ENCODE assay signal across 8 cellular contexts in the genomic region with DNA sequence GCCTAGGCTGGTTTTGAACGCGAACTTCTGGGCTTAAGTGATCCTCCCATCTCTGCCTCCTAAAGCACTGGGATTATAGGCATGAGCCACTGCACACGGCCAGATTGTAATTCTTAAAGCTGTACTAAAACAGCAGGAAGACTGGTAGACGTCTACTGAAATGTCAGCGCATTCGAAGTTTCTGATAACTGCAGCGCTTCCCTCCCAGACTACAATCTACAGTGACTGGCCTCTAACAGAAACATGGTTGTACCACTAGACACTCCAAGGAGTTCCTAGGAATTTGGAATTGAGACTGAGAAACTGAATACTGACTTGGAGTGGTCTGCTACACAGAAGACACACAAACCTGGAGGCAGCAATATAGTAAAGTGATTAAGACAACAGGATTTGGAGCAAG. TPM values are rescaled to one million over a fixed set of nuclear protein-coding genes. Genes with fewer than 3 reads are reported as not detected.
DNase-seq lines count a peak whose midpoint lies in the region; ATAC-seq and TF ChIP-seq lines count a peak whose summit lies in the region.

No MANE protein-coding gene starts in this region.

- H3K27me3 ChIP-seq in Caco-2 (replicated peaks; ENCODE audit: control insufficient read depth, insufficient read depth, low read length): no peaks in the 10 kb centered on the region
- no peaks in the 10 kb centered on the region for H3K27me3 ChIP-seq in endocrine pancreas (ENCODE audit: control insufficient read depth, insufficient read depth, low read length)

- H3K4me3 Mint-ChIP-seq in Caco-2 (ENCODE audit: unreplicated experiment) (peak overlapping the region; percentile 90), natural killer cell (peak overlapping the region; percentile 100)

- H3K9me3 ChIP-seq in Caco-2 (no peaks in the 10 kb centered on the region), endocrine pancreas (ENCODE audit: control insufficient read depth, low read length) (no peaks in the 10 kb centered on the region)

- TF ChIP-seq CTCF in Caco-2 (IDR thresholded peaks at IDR 0.05; ENCODE audit: insufficient read depth in 1 of 2, low read depth in 1 of 2, low read length in 1 of 2, severe bottlenecking in 1 of 2, unreplicated experiment in 1 of 2) (no peak), natural killer cell (IDR thresholded peaks at IDR 0.05) (no peak)

- intact Hi-C loops in Caco-2 (cut with micrococcal nuclease; ENCODE audit: unreplicated experiment) (loop anchor here (1.0 kb wide), 3 partner anchors 84 to 170 kb away; a partner anchor contains a TSS), natural killer cell (cut with micrococcal nuclease) (loop anchor here (1.0 to 10.0 kb wide), 7 partner anchors 31 to 1082 kb away; a partner anchor contains a TSS)

- H3K36me3 Mint-ChIP-seq in Caco-2 (ENCODE audit: insufficient read depth, unreplicated experiment) (peaks cover 43% of the 10 kb centered on the region), natural killer cell (peaks cover 6% of the 10 kb centered on the region)

- BruUV-seq in Caco-2 (replicated peaks; lab: Mats Ljungman, UMichigan): no TSS peak

- H3K27me3 Mint-ChIP-seq in Caco-2 (ENCODE audit: insufficient read depth, unreplicated experiment): no peaks in the 10 kb centered on the region
- no peaks in the 10 kb centered on the region for H3K27me3 Mint-ChIP-seq in natural killer cell (ENCODE audit: low read depth in 2 of 2)

- H3K36me3 ChIP-seq in Caco-2 (ENCODE audit: control insufficient read depth, insufficient read depth, low read length) (no peaks in the 10 kb centered on the region; the same call in 1 of the 2 replicates), endocrine pancreas (ENCODE audit: control insufficient read depth, insufficient read depth, low read length) (no peaks in the 10 kb centered on the region)

- H3K27ac Mint-ChIP-seq in Caco-2 (ENCODE audit: unreplicated experiment) (peak overlapping the region; percentile 92), natural killer cell (peak overlapping the region; percentile 97 to 100)

- H3K9me3 Mint-ChIP-seq in Caco-2 (ENCODE audit: unreplicated experiment): no peaks in the 10 kb centered on the region
- no peaks in the 10 kb centered on the region for H3K9me3 Mint-ChIP-seq in natural killer cell

- H3K4me1 Mint-ChIP-seq in Caco-2 (ENCODE audit: low read depth, unreplicated experiment) (no peaks in the 10 kb centered on the region), natural killer cell (peaks cover 39 to 40% of the 10 kb centered on the region in 2 donors)

- POLR2A ChIA-PET in Caco-2 (lab: Charles Lee): interaction anchor here (1.3 kb wide), 1 partner anchor 92 kb away, joined by 4 read pairs; no protein-coding TSS in a partner anchor

- H3K4me1 ChIP-seq in Caco-2 (no peaks in the 10 kb centered on the region), endocrine pancreas (ENCODE audit: control insufficient read depth, insufficient read depth, low read length) (peaks cover 24% of the 10 kb centered on the region)

- DNase-seq in Caco-2: no peak
- DNase-seq in OCI-M1 (lab: John Stamatoyannopoulos, UW): peak; percentile 41
- DNase-seq in natural killer cell: no peak
- DNase-seq in NK-92 treated with Interleukin-12 subunit alpha and Interleukin-12 subunit beta, amount 100 ng/mL, for 24 hours (lab: John Stamatoyannopoulos, UW): no peak
- no peak for DNase-seq in NCI-H2196 (lab: John Stamatoyannopoulos, UW; ENCODE audit: unreplicated experiment)
- no peak for DNase-seq in NCI-H187 (lab: John Stamatoyannopoulos, UW)

- H3K9ac ChIP-seq in endocrine pancreas (ENCODE audit: control insufficient read depth, insufficient read depth, low read length): peak overlapping the region; percentile 90

- CTCF ChIA-PET in Caco-2 (lab: Charles Lee): no interaction called here

- H3K4me3 ChIP-seq in Caco-2 (ENCODE audit: low read depth, low read length) (peak overlapping the region; percentile 61), endocrine pancreas (ENCODE audit: control insufficient read depth, insufficient read depth, low read length) (peak overlapping the region; percentile 97)

- ATAC-seq in natural killer cell (no peak), esophagus mucosa (no peak)

RNA-seq across cellular contexts. Expression of a gene that starts 1.0 kb away (rescaled TPM):
- total RNA-seq in Caco-2 (2022) (10.6 and 11.6 TPM in 2 replicates), natural killer cell (10 to 100 TPM; 19.8 to 33.6 (median 29.9) TPM), esophagus mucosa (8.0 TPM)

RNA-seq across cellular contexts. Expression of a gene that starts 1.2 kb away (rescaled TPM):
- 68.7 and 74.1 TPM in 2 replicates for total RNA-seq in Caco-2 (2022)
- total RNA-seq in natural killer cell: 10 to 100 TPM; 14.4 to 26.0 (median 18.1) TPM
- 51.4 TPM for total RNA-seq in esophagus mucosa

RNA-seq across cellular contexts. Expression of a gene that starts 30.3 kb away (rescaled TPM):
- total RNA-seq in Caco-2 (2022) (18.2 and 19.9 TPM in 2 replicates), natural killer cell (10 to 100 TPM; 10.7 to 14.0 (median 13.9) TPM), esophagus mucosa (5.9 TPM)
